In genomic region chr20:33857722-33858563, GRCh38 we compare ENCODE assay signal across 1 cellular context.
TF ChIP-seq lines count a peak whose summit lies in the region.

No MANE protein-coding gene starts in this region.

TF ChIP-seq in K562, 482 proteins besides CTCF, POLR2A, EP300 and RAD21 (continued from another document):
- TF ChIP-seq, protein P1, sequence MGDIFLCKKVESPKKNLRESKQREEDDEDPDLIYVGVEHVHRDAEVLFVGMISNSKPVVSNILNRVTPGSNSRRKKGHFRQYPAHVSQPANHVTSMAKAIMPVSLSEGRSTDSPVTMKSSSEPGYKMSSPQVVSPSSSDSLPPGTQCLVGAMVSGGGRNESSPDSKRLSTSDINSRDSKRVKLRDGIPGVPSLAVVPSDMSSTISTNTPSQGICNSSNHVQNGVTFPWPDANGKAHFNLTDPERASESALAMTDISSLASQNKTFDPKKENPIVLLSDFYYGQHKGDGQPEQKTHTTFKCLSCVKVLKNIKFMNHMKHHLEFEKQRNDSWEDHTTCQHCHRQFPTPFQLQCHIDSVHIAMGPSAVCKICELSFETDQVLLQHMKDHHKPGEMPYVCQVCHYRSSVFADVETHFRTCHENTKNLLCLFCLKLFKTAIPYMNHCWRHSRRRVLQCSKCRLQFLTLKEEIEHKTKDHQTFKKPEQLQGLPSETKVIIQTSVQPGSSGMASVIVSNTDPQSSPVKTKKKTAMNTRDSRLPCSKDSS (IDR thresholded peaks at IDR 0.05; ENCODE audit: low read depth, partially characterized antibody): no peak
- TF ChIP-seq, protein P2, sequence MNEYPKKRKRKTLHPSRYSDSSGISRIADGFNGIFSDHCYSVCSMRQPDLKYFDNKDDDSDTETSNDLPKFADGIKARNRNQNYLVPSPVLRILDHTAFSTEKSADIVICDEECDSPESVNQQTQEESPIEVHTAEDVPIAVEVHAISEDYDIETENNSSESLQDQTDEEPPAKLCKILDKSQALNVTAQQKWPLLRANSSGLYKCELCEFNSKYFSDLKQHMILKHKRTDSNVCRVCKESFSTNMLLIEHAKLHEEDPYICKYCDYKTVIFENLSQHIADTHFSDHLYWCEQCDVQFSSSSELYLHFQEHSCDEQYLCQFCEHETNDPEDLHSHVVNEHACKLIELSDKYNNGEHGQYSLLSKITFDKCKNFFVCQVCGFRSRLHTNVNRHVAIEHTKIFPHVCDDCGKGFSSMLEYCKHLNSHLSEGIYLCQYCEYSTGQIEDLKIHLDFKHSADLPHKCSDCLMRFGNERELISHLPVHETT (CRISPR knock-in tag; conservative IDR thresholded peaks at IDR 0.05 in 1 of 2, IDR thresholded peaks at IDR 0.05 in 1 of 2): no peak
TF ChIP-seq in K562: peak in this region for 0.
